Comparison of ENCODE assay signal across 8 cellular contexts in the genomic region with DNA sequence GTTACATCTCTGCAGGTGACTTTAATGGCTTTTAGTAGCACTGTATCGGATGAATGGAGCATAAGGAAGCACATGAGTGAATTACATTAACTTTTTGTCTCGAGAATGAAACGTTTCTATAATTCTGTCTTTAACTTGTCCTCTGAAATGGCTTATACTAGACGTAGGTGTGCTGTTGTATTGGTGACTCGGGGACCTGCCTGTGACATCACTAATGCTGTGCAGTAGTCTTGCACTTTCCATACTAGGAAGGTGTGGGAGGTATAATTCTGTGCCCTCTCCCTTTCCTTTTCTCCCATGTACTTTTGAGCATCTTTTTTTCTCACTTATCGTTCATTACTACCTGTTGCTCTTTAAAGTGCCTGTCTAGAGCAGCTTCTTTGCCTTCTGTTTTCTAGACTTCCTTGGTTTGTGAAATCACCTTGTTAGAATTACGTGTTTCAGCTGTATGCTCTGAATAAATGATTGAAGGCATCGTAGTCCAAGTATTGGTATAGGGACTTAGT. TPM values are rescaled to one million over a fixed set of nuclear protein-coding genes. Genes with fewer than 3 reads are reported as not detected.
DNase-seq lines count a peak whose midpoint lies in the region; ATAC-seq and TF ChIP-seq lines count a peak whose summit lies in the region.

No MANE protein-coding gene starts in this region.

- H3K9me3 ChIP-seq in HUES6 (ENCODE audit: control insufficient read depth, insufficient read depth, low read depth, low read length) (no peaks in the 10 kb centered on the region), thymus (ENCODE audit: control insufficient read depth) (no peaks in the 10 kb centered on the region), adrenal gland (replicated peaks in 1 of 3) (no peaks in the 10 kb centered on the region)

- no peak for TF ChIP-seq POLR2A in lower leg skin (IDR thresholded peaks at IDR 0.05)
- no peak for TF ChIP-seq POLR2A in adrenal gland (IDR thresholded peaks at IDR 0.05)

- H3K27me3 ChIP-seq in HUES6 (ENCODE audit: control insufficient read depth, insufficient read depth, low read length) (no peaks in the 10 kb centered on the region), thymus (ENCODE audit: control insufficient read depth, insufficient read depth) (no peaks in the 10 kb centered on the region), adrenal gland (no peaks in the 10 kb centered on the region)

- H3K4me3 ChIP-seq in HUES6 (ENCODE audit: low read depth, low read length) (peak overlapping the region; percentile 86), lower leg skin (ENCODE audit: low read depth, poor library complexity, severe bottlenecking) (peak overlapping the region; percentile 88), thymus (ENCODE audit: low read length) (peak overlapping the region; percentile 77), adrenal gland (peak overlapping the region in 2 of 4 donors; percentile 94 to 95)

- H3K27ac Mint-ChIP-seq in activated naive CD8-positive, alpha-beta T cell treated with anti-CD3 and anti-CD28 coated beads, Interleukin-2, amount 50 U/mL, for 24 hours = peak overlapping the region; percentile 96

- no peaks in the 10 kb centered on the region for H3K9me3 Mint-ChIP-seq in activated naive CD8-positive, alpha-beta T cell treated with anti-CD3 and anti-CD28 coated beads, Interleukin-2, amount 50 U/mL, for 24 hours

- H3K36me3 ChIP-seq in HUES6 (ENCODE audit: control insufficient read depth, insufficient read depth, low read length) (no peaks in the 10 kb centered on the region), thymus (ENCODE audit: control insufficient read depth, insufficient read depth) (peaks cover 3% of the 10 kb centered on the region), adrenal gland (replicated peaks in 1 of 2) (no peaks in the 10 kb centered on the region)

- no peak overlapping the region for H3K27ac ChIP-seq in HUES6 (ENCODE audit: low read depth, low read length)
- H3K27ac ChIP-seq in thymus (ENCODE audit: low read depth) = peak overlapping the region; percentile 43
- peak overlapping the region in 1 of 5 donors; percentile 78 for H3K27ac ChIP-seq in adrenal gland

- no peak overlapping the region for H3K9ac ChIP-seq in HUES6 (ENCODE audit: low read length)

- WGBS in lower leg skin, 2 donors = 39 to 42% methylated on average over 8 of the region's 8 CpGs
- 51% methylated on average over 8 of the region's 8 CpGs for WGBS in thymus
- WGBS in adrenal gland, 4 donors = 53 to 59% (median 57%) methylated on average over 8 of the region's 8 CpGs

- TF ChIP-seq CTCF in lower leg skin (IDR thresholded peaks at IDR 0.05) = no peak
- TF ChIP-seq CTCF in adrenal gland (IDR thresholded peaks at IDR 0.05) = no peak

- peaks cover 30% of the 10 kb centered on the region for H3K4me1 ChIP-seq in HUES6 (ENCODE audit: control insufficient read depth, insufficient read depth, low read length)
- H3K4me1 ChIP-seq in thymus (ENCODE audit: control insufficient read depth, insufficient read depth, low read length) = peaks cover 11% of the 10 kb centered on the region
- peaks cover 4 to 15% of the 10 kb centered on the region in 2 donors for H3K4me1 ChIP-seq in adrenal gland (replicated peaks in 1 of 2)

- peaks cover 28% of the 10 kb centered on the region for H3K36me3 Mint-ChIP-seq in activated naive CD8-positive, alpha-beta T cell treated with anti-CD3 and anti-CD28 coated beads, Interleukin-2, amount 50 U/mL, for 24 hours (ENCODE audit: low read depth)

- ATAC-seq in activated naive CD8-positive, alpha-beta T cell treated with anti-CD3 and anti-CD28 coated beads, Interleukin-2, amount 50 U/mL, for 24 hours = peak; percentile 58

- DNase-seq in NCI-H82 (lab: John Stamatoyannopoulos, UW) (peak; percentile 37), NCI-H82 treated with DMSO at 0.1 percent for 48 hours (lab: John Stamatoyannopoulos, UW; ENCODE audit: unreplicated experiment) (no peak), lower leg skin (ENCODE audit: low spot score in 2 of 2) (no peak), adrenal gland (no peak), anterior cingulate cortex (lab: John Stamatoyannopoulos, UW) (no peak)
- DNase-seq in activated naive CD8-positive, alpha-beta T cell treated with anti-CD3 and anti-CD28 coated beads, Interleukin-2, amount 50 U/mL, for 24 hours = peak; percentile 10

- H3K27me3 Mint-ChIP-seq in activated naive CD8-positive, alpha-beta T cell treated with anti-CD3 and anti-CD28 coated beads, Interleukin-2, amount 50 U/mL, for 24 hours = peaks cover 6% of the 10 kb centered on the region

- peak overlapping the region; percentile 96 for H3K4me3 Mint-ChIP-seq in activated naive CD8-positive, alpha-beta T cell treated with anti-CD3 and anti-CD28 coated beads, Interleukin-2, amount 50 U/mL, for 24 hours

- peaks cover 47% of the 10 kb centered on the region for H3K4me1 Mint-ChIP-seq in activated naive CD8-positive, alpha-beta T cell treated with anti-CD3 and anti-CD28 coated beads, Interleukin-2, amount 50 U/mL, for 24 hours

- intact Hi-C loops in lower leg skin (cut with DNase I; ENCODE audit: low total_unique reads) = no loop called here
- intact Hi-C loops in adrenal gland (cut with DNase I) = no loop called here

RNA-seq across cellular contexts. Expression of a gene that starts 1.2 kb away (rescaled TPM):
- total RNA-seq in lower leg skin = 10 to 100 TPM; 10.9 to 20.4 (median 13.2) TPM
- polyA plus RNA-seq in thymus = 14.0 TPM
- total RNA-seq in adrenal gland = 10 to 100 TPM in 6 of 8 donors, 1 to 10 TPM in 2; 8.5 to 17.6 (median 11.8) TPM
- 10 to 100 TPM in 1 of 3 donors, 1 to 10 TPM in 2; 3.5 to 10.9 (median 4.4) TPM for polyA plus RNA-seq in adrenal gland

Comparison
In these comparisons a context has a peak if more than half of its experiments do, and no peak if none do; other contexts are left out.
1. DNase-seq: peak in NCI-H82 (single experiment) and activated naive CD8-positive, alpha-beta T cell treated with anti-CD3 and anti-CD28 coated beads, Interleukin-2, amount 50 U/mL, for 24 hours (single experiment); none in NCI-H82 treated with DMSO at 0.1 percent for 48 hours (single experiment), lower leg skin (0 of 2), adrenal gland (0 of 7) and anterior cingulate cortex (0 of 58).